ENCODE assay signal across 9 cellular contexts in the genomic region with DNA sequence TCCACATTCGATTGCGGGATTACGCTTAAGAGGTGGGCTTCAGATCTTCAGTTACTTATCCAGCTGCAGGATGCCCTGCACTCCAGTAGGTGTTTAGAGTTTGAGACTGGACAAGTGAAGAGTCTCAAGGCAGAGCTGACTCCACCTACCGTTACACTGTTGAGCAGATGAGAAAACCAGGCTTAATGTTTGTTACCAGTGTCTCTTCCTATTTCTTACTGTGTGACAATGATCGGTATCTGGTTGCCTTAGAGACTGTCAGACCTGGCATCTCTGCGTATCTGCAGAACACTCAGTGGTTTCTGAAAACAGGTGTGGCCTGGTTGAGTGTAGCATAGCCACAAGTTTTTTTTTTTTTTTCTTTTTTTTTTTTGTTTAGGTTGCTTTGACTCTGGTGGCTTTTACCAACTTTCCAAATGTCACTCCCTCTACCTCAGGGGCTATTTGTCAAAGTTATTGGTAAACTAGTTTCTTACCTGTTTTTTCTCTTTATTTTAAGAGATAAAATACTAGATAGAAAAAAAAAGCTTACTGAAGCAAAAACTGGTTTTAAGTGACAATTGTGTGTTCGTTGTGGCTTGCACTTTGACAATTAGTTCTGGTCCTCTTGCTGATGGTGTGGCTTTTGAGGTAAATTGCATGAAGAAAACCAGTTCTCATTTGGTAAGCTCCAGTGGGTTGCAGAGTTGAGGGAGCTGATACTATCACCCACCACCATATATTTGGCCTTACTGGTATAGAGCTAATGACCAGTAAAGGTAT.
DNase-seq lines count a peak whose midpoint lies in the region; ATAC-seq, FAIRE-seq and TF ChIP-seq lines count a peak whose summit lies in the region.
"Had no signal": no experiment of that assay in that cellular context is flagged by ENCODE, and none has a peak within 500 bp of the region (broad histone marks: within the 10 kb centered on the region; RNA-seq: fewer than 3 reads in every experiment).

No MANE protein-coding gene starts in this region.

- DNase-seq in CD4-positive, alpha-beta memory T cell = peak; percentile 88 to 96 (median 94)
- peak; percentile 81 for DNase-seq in activated CD4-positive, alpha-beta memory T cell treated with anti-CD3 and anti-CD28 coated beads for 36 hours
- no peak for DNase-seq in pancreas
- no peak for DNase-seq in NCI-H69 (lab: John Stamatoyannopoulos, UW)
- DNase-seq in vagina (ENCODE audit: extremely low spot score in 2 of 2) = no peak
- no peak for DNase-seq in MV-4-11 (lab: John Stamatoyannopoulos, UW)

- no peak for TF ChIP-seq CTCF in pancreas (IDR thresholded peaks at IDR 0.05)
- no peak for TF ChIP-seq CTCF in vagina (IDR thresholded peaks at IDR 0.05)

- 79 to 86% methylated on average over 7 of the region's 7 CpGs for WGBS in pancreas, 2 donors

- peaks cover 0 to 2% (median 0%) of the 10 kb centered on the region in 8 donors for H3K9me3 Mint-ChIP-seq in CD4-positive, alpha-beta memory T cell
- no peaks in the 10 kb centered on the region for H3K9me3 Mint-ChIP-seq in activated CD4-positive, alpha-beta memory T cell treated with anti-CD3 and anti-CD28 coated beads for 36 hours

- FAIRE-seq in pancreas (lab: Jason Lieb, UNC) = no peak
- FAIRE-seq: G401.6 had no signal

- CTCF ChIA-PET in CD4-positive, alpha-beta memory T cell (lab: Charles Lee; ENCODE audit: partially characterized antibody) = interaction anchor here (0.6 to 7.3 kb wide), 30 partner anchors 8 to 328 kb away, joined by 3 to 76 read pairs (median 4); no protein-coding TSS in a partner anchor
- CTCF ChIA-PET in activated CD4-positive, alpha-beta memory T cell treated with anti-CD3 and anti-CD28 coated beads for 36 hours (lab: Charles Lee) = interaction anchor here (0.7 to 5.7 kb wide), 13 partner anchors 10 to 528 kb away, joined by 3 to 49 read pairs (median 5); no protein-coding TSS in a partner anchor

- intact Hi-C loops in CD4-positive, alpha-beta memory T cell (cut with micrococcal nuclease) = loop anchor here (1.0 kb wide), 6 partner anchors 12 to 328 kb away; no protein-coding TSS in a partner anchor
- intact Hi-C loops in activated CD4-positive, alpha-beta memory T cell treated with anti-CD3 and anti-CD28 coated beads for 36 hours (cut with micrococcal nuclease) = loop anchor here (1.0 to 5.0 kb wide), 7 partner anchors 10 to 415 kb away; no protein-coding TSS in a partner anchor
- intact Hi-C loops in pancreas (cut with DNase I) (no loop called here), vagina (cut with DNase I) (no loop called here)

- peak overlapping the region; percentile 95 to 100 (median 98) for H3K27ac Mint-ChIP-seq in CD4-positive, alpha-beta memory T cell
- H3K27ac Mint-ChIP-seq in activated CD4-positive, alpha-beta memory T cell treated with anti-CD3 and anti-CD28 coated beads for 36 hours = peak overlapping the region; percentile 94

- ATAC-seq in GM19351 (IDR thresholded peaks at IDR 0.05; ENCODE audit: unreplicated experiment) (peak; percentile 83), HG03354 (IDR thresholded peaks at IDR 0.05; ENCODE audit: poor library complexity, severe bottlenecking, unreplicated experiment) (peak; percentile 92), pancreas (peak in 3 of 4 donors; percentile 35 to 55 (median 54))

- peaks cover 72 to 97% (median 86%) of the 10 kb centered on the region in 4 donors for H3K4me1 Mint-ChIP-seq in CD4-positive, alpha-beta memory T cell
- peaks cover 78% of the 10 kb centered on the region for H3K4me1 Mint-ChIP-seq in activated CD4-positive, alpha-beta memory T cell treated with anti-CD3 and anti-CD28 coated beads for 36 hours (ENCODE audit: low read depth)

- peaks cover 98% of the 10 kb centered on the region for H3K4me1 ChIP-seq in CD4-positive, alpha-beta memory T cell (ENCODE audit: insufficient read depth, low read length)
- H3K4me1 ChIP-seq in pancreas (no peaks in the 10 kb centered on the region), vagina (peaks cover 24% of the 10 kb centered on the region)

- no peaks in the 10 kb centered on the region for H3K36me3 ChIP-seq in CD4-positive, alpha-beta memory T cell (ENCODE audit: insufficient read depth, low read length)
- H3K36me3 ChIP-seq in pancreas = no peaks in the 10 kb centered on the region
- H3K36me3 ChIP-seq in vagina = no peaks in the 10 kb centered on the region

- TF ChIP-seq POLR2A in vagina (IDR thresholded peaks at IDR 0.05) = no peak

- H3K4me3 Mint-ChIP-seq in CD4-positive, alpha-beta memory T cell = peak overlapping the region; percentile 90 to 95 (median 92)
- H3K4me3 Mint-ChIP-seq in activated CD4-positive, alpha-beta memory T cell treated with anti-CD3 and anti-CD28 coated beads for 36 hours = peak overlapping the region; percentile 79

- no peaks in the 10 kb centered on the region for H3K9me3 ChIP-seq in CD4-positive, alpha-beta memory T cell (ENCODE audit: control insufficient read depth in 1 of 2, low read length in 2 of 2)
- H3K9me3 ChIP-seq in pancreas (no peaks in the 10 kb centered on the region), vagina (no peaks in the 10 kb centered on the region)

- peak overlapping the region; percentile 93 for H3K27ac ChIP-seq in CD4-positive, alpha-beta memory T cell (ENCODE audit: low read depth, low read length)
- no peak overlapping the region for H3K27ac ChIP-seq in pancreas
- no peak overlapping the region for H3K27ac ChIP-seq in vagina

- H3K27me3 ChIP-seq in CD4-positive, alpha-beta memory T cell (ENCODE audit: insufficient read depth, low read length) = no peaks in the 10 kb centered on the region
- H3K27me3 ChIP-seq in pancreas (no peaks in the 10 kb centered on the region), vagina (no peaks in the 10 kb centered on the region)

- POLR2A ChIA-PET in CD4-positive, alpha-beta memory T cell (lab: Charles Lee; ENCODE audit: partially characterized antibody) = interaction anchor here (0.6 to 21.5 kb wide), 39 partner anchors 9 to 473 kb away, joined by 3 to 888 read pairs (median 6); a partner anchor contains a TSS
- POLR2A ChIA-PET in activated CD4-positive, alpha-beta memory T cell treated with anti-CD3 and anti-CD28 coated beads for 36 hours (lab: Charles Lee) = interaction anchor here (0.6 to 5.1 kb wide), 17 partner anchors 12 to 220 kb away, joined by 3 to 59 read pairs (median 4); no protein-coding TSS in a partner anchor

- peak overlapping the region; percentile 54 to 77 for H3K4me3 ChIP-seq in CD4-positive, alpha-beta memory T cell (ENCODE audit: low read length in 2 of 2)
- H3K4me3 ChIP-seq in pancreas (no peak overlapping the region), vagina (no peak overlapping the region)

- no peaks in the 10 kb centered on the region for H3K27me3 Mint-ChIP-seq in CD4-positive, alpha-beta memory T cell
- no peaks in the 10 kb centered on the region for H3K27me3 Mint-ChIP-seq in activated CD4-positive, alpha-beta memory T cell treated with anti-CD3 and anti-CD28 coated beads for 36 hours

- H3K36me3 Mint-ChIP-seq in CD4-positive, alpha-beta memory T cell = peaks cover 3 to 13% of the 10 kb centered on the region in 2 donors
- no peaks in the 10 kb centered on the region for H3K36me3 Mint-ChIP-seq in activated CD4-positive, alpha-beta memory T cell treated with anti-CD3 and anti-CD28 coated beads for 36 hours

Comparison
In these comparisons a context has a peak if more than half of its experiments do, and no peak if none do; other contexts are left out.
1. DNase-seq: peak in CD4-positive, alpha-beta memory T cell (5 of 5) and activated CD4-positive, alpha-beta memory T cell treated with anti-CD3 and anti-CD28 coated beads for 36 hours (single experiment); none in pancreas (0 of 6), NCI-H69 (single experiment), vagina (0 of 2) and MV-4-11 (single experiment).
2. H3K4me3 ChIP-seq: peak in CD4-positive, alpha-beta memory T cell (2 of 2); none in pancreas (0 of 4) and vagina (0 of 2).
3. intact Hi-C loops: an anchor here in CD4-positive, alpha-beta memory T cell (1.0 kb wide) and activated CD4-positive, alpha-beta memory T cell treated with anti-CD3 and anti-CD28 coated beads for 36 hours (1.0 to 5.0 kb wide); none called in pancreas and vagina.
4. Peak in every context shown above with its lines, with median percentiles within 50 percentile points of each other: ATAC-seq.